ENCODE assay signal across 9 cellular contexts in genomic region chr7:128737867-128738390, GRCh38. TPM values are rescaled to one million over a fixed set of nuclear protein-coding genes. Genes with fewer than 3 reads are reported as not detected.
DNase-seq lines count a peak whose midpoint lies in the region; ATAC-seq, FAIRE-seq and TF ChIP-seq lines count a peak whose summit lies in the region.
"Had no signal": no experiment of that assay in that cellular context is flagged by ENCODE, and none has a peak within 500 bp of the region (broad histone marks: within the 10 kb centered on the region; RNA-seq: fewer than 3 reads in every experiment).

No MANE protein-coding gene starts in this region.

- H2AFZ ChIP-seq in astrocyte (ENCODE audit: low read depth, low read length) = no peak overlapping the region

- H3K79me2 ChIP-seq in astrocyte (ENCODE audit: insufficient read depth, low read length) = peaks cover 38% of the 10 kb centered on the region

- TF ChIP-seq POLR2A in body of pancreas (IDR thresholded peaks at IDR 0.05) = no peak

- H3K27ac Mint-ChIP-seq in astrocyte (ENCODE audit: unreplicated experiment) (peak overlapping the region; percentile 98), mesothelial cell of epicardium (peak overlapping the region; percentile 97)

- ATAC-seq in GM18502 (IDR thresholded peaks at IDR 0.05; ENCODE audit: poor library complexity, unreplicated experiment) (no peak), body of pancreas (no peak)

- H3K36me3 ChIP-seq in astrocyte (ENCODE audit: insufficient read depth, low read length) (no peaks in the 10 kb centered on the region), body of pancreas (replicated peaks in 1 of 2; ENCODE audit: insufficient read depth in 1 of 2, low read depth in 2 of 2) (no peaks in the 10 kb centered on the region)
- H3K36me3 ChIP-seq: neutrophil had no signal

- H3K9me3 Mint-ChIP-seq in astrocyte (ENCODE audit: unreplicated experiment) (peaks cover 5% of the 10 kb centered on the region), mesothelial cell of epicardium (no peaks in the 10 kb centered on the region)

- H3K27ac ChIP-seq in astrocyte (ENCODE audit: low read depth, low read length) (peak overlapping the region; percentile 96), body of pancreas (peak overlapping the region in 2 of 4 donors; percentile 85 to 93)
- H3K27ac ChIP-seq: neutrophil had no signal

- peaks cover 24% of the 10 kb centered on the region for H3K4me1 Mint-ChIP-seq in astrocyte (ENCODE audit: low read depth, unreplicated experiment)
- peaks cover 34% of the 10 kb centered on the region for H3K4me1 Mint-ChIP-seq in mesothelial cell of epicardium

- no peaks in the 10 kb centered on the region for H3K9me3 ChIP-seq in astrocyte (ENCODE audit: insufficient read depth, low read depth, low read length)
- no peaks in the 10 kb centered on the region for H3K9me3 ChIP-seq in body of pancreas
- H3K9me3 ChIP-seq: neutrophil had no signal

- peaks cover 31% of the 10 kb centered on the region for H3K4me1 ChIP-seq in astrocyte (ENCODE audit: insufficient read depth, low read length)
- H3K4me1 ChIP-seq in body of pancreas = peaks cover 32% of the 10 kb centered on the region

- peak overlapping the region; percentile 100 for H3K4me3 ChIP-seq in astrocyte (ENCODE audit: insufficient read depth, low read depth, low read length)
- H3K4me3 ChIP-seq in body of pancreas = no peak overlapping the region

- intact Hi-C loops in body of pancreas (cut with DNase I) = no loop called here

- H3K4me3 Mint-ChIP-seq in astrocyte (ENCODE audit: unreplicated experiment) (peak overlapping the region; percentile 83), mesothelial cell of epicardium (peak overlapping the region; percentile 97)

- H3K36me3 Mint-ChIP-seq in astrocyte (ENCODE audit: low read depth, unreplicated experiment) = peaks cover 6% of the 10 kb centered on the region
- H3K36me3 Mint-ChIP-seq in mesothelial cell of epicardium = no peaks in the 10 kb centered on the region

- peaks cover 34% of the 10 kb centered on the region for H4K20me1 ChIP-seq in astrocyte (ENCODE audit: insufficient read depth, low read length)

- TF ChIP-seq CTCF in astrocyte (IDR thresholded peaks at IDR 0.05; ENCODE audit: insufficient read depth, low read depth, low read length) = no peak
- TF ChIP-seq CTCF in mesothelial cell of epicardium (IDR thresholded peaks at IDR 0.05; ENCODE audit: unreplicated experiment) = no peak
- no peak for TF ChIP-seq CTCF in body of pancreas (IDR thresholded peaks at IDR 0.05)

- peak; percentile 58 for FAIRE-seq in astrocyte (lab: Jason Lieb, UNC)

- 25 to 26% methylated on average over 1 of the region's 1 CpG for WGBS in body of pancreas, 2 donors

- H3K9ac ChIP-seq in astrocyte (ENCODE audit: low read length) = peak overlapping the region; percentile 99

- H3K27me3 Mint-ChIP-seq in astrocyte (ENCODE audit: low read depth, unreplicated experiment) (peaks cover 2% of the 10 kb centered on the region), mesothelial cell of epicardium (ENCODE audit: low read depth) (no peaks in the 10 kb centered on the region)

- H3K27me3 ChIP-seq in astrocyte (ENCODE audit: insufficient read depth, low read length) = no peaks in the 10 kb centered on the region
- H3K27me3 ChIP-seq in body of pancreas = no peaks in the 10 kb centered on the region
- H3K27me3 ChIP-seq: neutrophil had no signal

- H3K4me2 ChIP-seq in astrocyte (ENCODE audit: low read length) = peak overlapping the region; percentile 88

- DNase-seq in AG08395 (ENCODE audit: low spot score) = peak; percentile 72
- peak; percentile 64 for DNase-seq in HS-5 (ENCODE audit: low read depth)
- peak; percentile 84 for DNase-seq in astrocyte (ENCODE audit: low read depth)
- DNase-seq in mesothelial cell of epicardium (ENCODE audit: low spot score in 2 of 2, unreplicated experiment in 2 of 2) = no peak
- DNase-seq in superior temporal gyrus (ENCODE audit: extremely low spot score) = no peak
- no peak for DNase-seq in body of pancreas
- DNase-seq in NCI-H345 treated with DMSO at 0.1 percent for 48 hours (lab: John Stamatoyannopoulos, UW; ENCODE audit: unreplicated experiment) = no peak

RNA-seq across cellular contexts. Expression of gene CALU, which starts 1.2 kb away (rescaled TPM):
- total RNA-seq in astrocyte (670 and 732 TPM in 2 replicates), mesothelial cell of epicardium (193 to 199 TPM (median 194 TPM) in 3 replicates), body of pancreas (10 to 100 TPM; 36.3 to 45.8 TPM)

RNA-seq across cellular contexts. Expression of gene OPN1SW, which starts 37.7 kb away (rescaled TPM):
- not detected in 2 replicates for total RNA-seq in astrocyte
- not detected in 3 replicates for total RNA-seq in mesothelial cell of epicardium
- not detected for total RNA-seq in body of pancreas

RNA-seq across cellular contexts. Expression of gene CCDC136, which starts 53.8 kb away (rescaled TPM):
- 14.4 and 14.9 TPM in 2 replicates for total RNA-seq in astrocyte
- total RNA-seq in mesothelial cell of epicardium = 34.6 to 39.1 TPM (median 34.8 TPM) in 3 replicates
- total RNA-seq in body of pancreas = 1 to 10 TPM in 1 of 2 donors, under 1 TPM in 1; 0.99 to 3.6 TPM

Comparison
In these comparisons a context has a peak if more than half of its experiments do, and no peak if none do; other contexts are left out.
1. DNase-seq: peak in AG08395 (single experiment), HS-5 (single experiment) and astrocyte (single experiment); none in mesothelial cell of epicardium (0 of 2), superior temporal gyrus (single experiment), body of pancreas (0 of 4) and NCI-H345 treated with DMSO at 0.1 percent for 48 hours (single experiment).